ENCODE assay signal across 7 cellular contexts in genomic region chr12:127178039-127178438, GRCh38.
"Had no signal": no experiment of that assay in that cellular context is flagged by ENCODE, and none has a peak within 500 bp of the region (broad histone marks: within the 10 kb centered on the region; RNA-seq: fewer than 3 reads in every experiment).

No MANE protein-coding gene starts in this region.

- H3K4me1 Mint-ChIP-seq: GM23338, IgD-negative memory B cell had no signal

- H3K4me3 ChIP-seq: GM23338 had no signal

- H3K4me2 ChIP-seq: GM23338, KMS-11 had no signal

- H2AFZ ChIP-seq: GM23338 had no signal

- DNase-seq: H9, HCEC 1CT, KBM-7 had no signal

- H3K36me3 Mint-ChIP-seq: IgD-negative memory B cell had no signal

- H3K27ac Mint-ChIP-seq: GM23338, H9, IgD-negative memory B cell had no signal

- H3K27ac ChIP-seq: KMS-11 had no signal

- H3K4me3 Mint-ChIP-seq: GM23338, H9, IgD-negative memory B cell had no signal

- ATAC-seq: GM23338, HepG2 had no signal

- H3K9ac ChIP-seq: KMS-11 had no signal
